22 cellular contexts compared by ENCODE assay signal in genomic region chr17:3697157-3697515, GRCh38. TPM values are rescaled to one million over a fixed set of nuclear protein-coding genes. Genes with fewer than 3 reads are reported as not detected.
A peak's percentile ranks its signal among the peaks of the same experiment; 100 is the strongest.
DNase-seq lines count a peak whose midpoint lies in the region; ATAC-seq and TF ChIP-seq lines count a peak whose summit lies in the region.
"Had no signal": no experiment of that assay in that cellular context is flagged by ENCODE, and none has a peak within 500 bp of the region (broad histone marks: within the 10 kb centered on the region; RNA-seq: fewer than 3 reads in every experiment).

No MANE protein-coding gene starts in this region.

- H3K4me3 Mint-ChIP-seq in CD8-positive, alpha-beta memory T cell = peak overlapping the region in 5 of 7 donors; percentile 26 to 90 (median 55)
- peak overlapping the region; percentile 24 to 46 (median 25) for H3K4me3 Mint-ChIP-seq in T-cell
- peak overlapping the region in 4 of 8 donors; percentile 22 to 64 (median 53) for H3K4me3 Mint-ChIP-seq in CD4-positive, alpha-beta memory T cell

- in situ Hi-C loops in GM13976 (cut with MboI; ENCODE audit: low sequenced_read_pairs, unreplicated experiment) = no loop called here

- H3K4me3 ChIP-seq in CD8-positive, alpha-beta memory T cell (ENCODE audit: low read length) = no peak overlapping the region
- H3K4me3 ChIP-seq in heart right ventricle (peak overlapping the region in 3 of 10 donors; percentile 8 to 62 (median 57)), psoas muscle (peak overlapping the region; percentile 86)
- no peak overlapping the region for H3K4me3 ChIP-seq in CD4-positive, alpha-beta memory T cell (ENCODE audit: low read length in 2 of 2)
- H3K4me3 ChIP-seq: neural progenitor cell, right lobe of liver had no signal

- no peaks in the 10 kb centered on the region for H3K27me3 ChIP-seq in CD8-positive, alpha-beta memory T cell (ENCODE audit: insufficient read depth, low read length, poor library complexity, severe bottlenecking)
- H3K27me3 ChIP-seq in heart right ventricle (peaks cover 0 to 39% (median 24%) of the 10 kb centered on the region in 7 donors), psoas muscle (ENCODE audit: insufficient read depth in 3 of 3, low read length in 2 of 3) (no peaks in the 10 kb centered on the region)
- no peaks in the 10 kb centered on the region for H3K27me3 ChIP-seq in CD4-positive, alpha-beta memory T cell (ENCODE audit: insufficient read depth, low read length)
- H3K27me3 ChIP-seq: brain microvascular endothelial cell, right lobe of liver had no signal

- intact Hi-C loops in heart right ventricle (cut with DNase I) = no loop called here
- intact Hi-C loops in psoas muscle (cut with DNase I) = no loop called here
- intact Hi-C loops in CD4-positive, alpha-beta memory T cell (cut with micrococcal nuclease) = no loop called here

- H3K36me3 Mint-ChIP-seq in CD8-positive, alpha-beta memory T cell = peaks cover 0 to 2% (median 0%) of the 10 kb centered on the region in 3 donors
- H3K36me3 Mint-ChIP-seq in T-cell = no peaks in the 10 kb centered on the region
- H3K36me3 Mint-ChIP-seq in CD4-positive, alpha-beta memory T cell = peaks cover 0 to 3% of the 10 kb centered on the region in 2 donors

- no peak overlapping the region for H3K27ac Mint-ChIP-seq in CD8-positive, alpha-beta memory T cell
- no peak overlapping the region for H3K27ac Mint-ChIP-seq in T-cell
- H3K27ac Mint-ChIP-seq in CD4-positive, alpha-beta memory T cell = peak overlapping the region in 2 of 7 donors; percentile 12 to 43
- H3K27ac Mint-ChIP-seq: neural progenitor cell had no signal

- no peak for DNase-seq in CD8-positive, alpha-beta memory T cell
- DNase-seq in T-cell (no peak), heart right ventricle (no peak), psoas muscle (peak in 1 of 2 donors; percentile 57), GM13976 (ENCODE audit: low spot score) (no peak)
- no peak for DNase-seq in stimulated activated CD4-positive, alpha-beta T cell treated with anti-CD3 and anti-CD28 coated beads, Interleukin-4, amount 100 ng/mL, for 4 hours
- no peak for DNase-seq in CD4-positive, alpha-beta memory T cell
- DNase-seq: activated CD4-positive, alpha-beta T cell treated with anti-CD3 and anti-CD28 coated beads for 48 hours; activated naive CD4-positive, alpha-beta T cell treated with Interleukin-2 at 50 U/mL for 16 hours; activated T-cell treated with anti-CD3 and anti-CD28 coated beads, Interleukin-2, amount 50 U/mL, for 48 hours; brain microvascular endothelial cell; C1 segment of cervical spinal cord; DND-41; foreskin keratinocyte; Karpas-422; midbrain; NCI-H510A; stimulated activated naive CD4-positive, alpha-beta T cell treated with Interleukin-2 at 50 U/mL for 16 hours had no signal

- H3K27me3 Mint-ChIP-seq in CD8-positive, alpha-beta memory T cell = no peaks in the 10 kb centered on the region
- no peaks in the 10 kb centered on the region for H3K27me3 Mint-ChIP-seq in T-cell
- no peaks in the 10 kb centered on the region for H3K27me3 Mint-ChIP-seq in CD4-positive, alpha-beta memory T cell

- TF ChIP-seq CTCF in heart right ventricle (IDR thresholded peaks at IDR 0.05) (no peak), psoas muscle (IDR thresholded peaks at IDR 0.05) (no peak), GM13976 (IDR thresholded peaks at IDR 0.05; ENCODE audit: borderline replicate concordance, control extremely low read depth, extremely low read depth, insufficient read depth, missing control alignments) (no peak)

- H3K4me1 Mint-ChIP-seq in CD8-positive, alpha-beta memory T cell = peaks cover 21 to 37% (median 25%) of the 10 kb centered on the region in 3 donors
- H3K4me1 Mint-ChIP-seq in T-cell = peaks cover 15 to 33% (median 24%) of the 10 kb centered on the region in 3 donors
- peaks cover 8 to 31% (median 20%) of the 10 kb centered on the region in 4 donors for H3K4me1 Mint-ChIP-seq in CD4-positive, alpha-beta memory T cell

- no peaks in the 10 kb centered on the region for H3K36me3 ChIP-seq in CD8-positive, alpha-beta memory T cell (ENCODE audit: insufficient read depth, low read length)
- no peaks in the 10 kb centered on the region for H3K36me3 ChIP-seq in heart right ventricle
- H3K36me3 ChIP-seq in psoas muscle (ENCODE audit: insufficient read depth in 1 of 2, low read depth in 1 of 2) = peaks cover 0 to 12% of the 10 kb centered on the region in 2 donors
- no peaks in the 10 kb centered on the region for H3K36me3 ChIP-seq in CD4-positive, alpha-beta memory T cell (ENCODE audit: insufficient read depth, low read length)
- H3K36me3 ChIP-seq: brain microvascular endothelial cell, neural progenitor cell, right lobe of liver had no signal

- CTCF ChIA-PET in CD8-positive, alpha-beta memory T cell (lab: Charles Lee) = interaction anchor here (1.1 to 2.1 kb wide), 2 partner anchors 11 to 40 kb away, joined by 4 to 9 read pairs; no protein-coding TSS in a partner anchor
- CTCF ChIA-PET in T-cell (lab: Charles Lee) = no interaction called here
- CTCF ChIA-PET in CD4-positive, alpha-beta memory T cell (lab: Charles Lee; ENCODE audit: partially characterized antibody) = interaction anchor here (1.0 to 2.6 kb wide), 3 partner anchors 12 to 41 kb away, joined by 3 to 15 read pairs (median 11); no protein-coding TSS in a partner anchor

- POLR2A ChIA-PET in CD8-positive, alpha-beta memory T cell (lab: Charles Lee) = interaction anchor here (0.9 to 2.0 kb wide), 3 partner anchors 14 to 103 kb away, joined by 3 to 6 read pairs (median 4); partner anchors contain the start of gene ITGAE
- POLR2A ChIA-PET in T-cell (lab: Charles Lee) = no interaction called here
- POLR2A ChIA-PET in CD4-positive, alpha-beta memory T cell (lab: Charles Lee; ENCODE audit: partially characterized antibody) = interaction anchor here (1.6 kb wide), 1 partner anchor 1888 kb away, joined by 3 read pairs; no protein-coding TSS in a partner anchor

- ATAC-seq in T-cell (replicated peaks in 1 of 4) = no peak
- peak in 7 of 8 donors; percentile 4 to 70 (median 21) for ATAC-seq in heart right ventricle
- ATAC-seq in psoas muscle = peak; percentile 31 to 49 (median 46)
- no peak for ATAC-seq in SK-N-SH treated with all-trans-retinoic acid at 6 μM for 48 hours
- ATAC-seq: foreskin keratinocyte, right lobe of liver had no signal

- H3K9me3 Mint-ChIP-seq in CD8-positive, alpha-beta memory T cell = peaks cover 0 to 2% (median 0%) of the 10 kb centered on the region in 5 donors
- no peaks in the 10 kb centered on the region for H3K9me3 Mint-ChIP-seq in T-cell
- no peaks in the 10 kb centered on the region for H3K9me3 Mint-ChIP-seq in CD4-positive, alpha-beta memory T cell

- no peaks in the 10 kb centered on the region for H3K9me3 ChIP-seq in CD8-positive, alpha-beta memory T cell (ENCODE audit: low read length)
- H3K9me3 ChIP-seq in heart right ventricle (peaks cover 0 to 10% (median 0%) of the 10 kb centered on the region in 11 donors), psoas muscle (no peaks in the 10 kb centered on the region)
- no peaks in the 10 kb centered on the region for H3K9me3 ChIP-seq in CD4-positive, alpha-beta memory T cell (ENCODE audit: control insufficient read depth in 1 of 2, low read length in 2 of 2)
- H3K9me3 ChIP-seq: right lobe of liver had no signal

- WGBS in heart right ventricle, 2 donors = 48 to 51% methylated on average over 9 of the region's 9 CpGs
- 36 to 52% (median 41%) methylated on average over 9 of the region's 9 CpGs for WGBS in psoas muscle, 3 donors

- H3K4me1 ChIP-seq in CD8-positive, alpha-beta memory T cell (ENCODE audit: insufficient read depth, low read length) = peaks cover 16% of the 10 kb centered on the region
- peaks cover 0 to 26% (median 18%) of the 10 kb centered on the region in 9 donors for H3K4me1 ChIP-seq in heart right ventricle
- H3K4me1 ChIP-seq in psoas muscle = peaks cover 9% of the 10 kb centered on the region
- peaks cover 20% of the 10 kb centered on the region for H3K4me1 ChIP-seq in CD4-positive, alpha-beta memory T cell (ENCODE audit: insufficient read depth, low read length)
- H3K4me1 ChIP-seq: foreskin keratinocyte had no signal

- no peak overlapping the region for H3K27ac ChIP-seq in CD8-positive, alpha-beta memory T cell (ENCODE audit: low read depth, low read length)
- H3K27ac ChIP-seq in heart right ventricle = peak overlapping the region in 2 of 10 donors; percentile 26 to 65
- H3K27ac ChIP-seq in psoas muscle = peak overlapping the region; percentile 95
- no peak overlapping the region for H3K27ac ChIP-seq in CD4-positive, alpha-beta memory T cell (ENCODE audit: low read depth, low read length)
- H3K27ac ChIP-seq: brain microvascular endothelial cell, foreskin keratinocyte, HL-60, neural progenitor cell, right lobe of liver had no signal

RNA-seq across cellular contexts. Expression of gene P2RX5, which starts 1.2 kb away (rescaled TPM):
- total RNA-seq in CD8-positive, alpha-beta memory T cell = 10 to 100 TPM in 1 of 2 experiments, 1 to 10 TPM in 1; 9.8 to 12.0 TPM
- polyA plus RNA-seq in CD8-positive, alpha-beta memory T cell = 37.4 TPM
- total RNA-seq in T-cell (10 to 100 TPM; 19.6 to 35.6 (median 29.9) TPM), heart right ventricle (10 to 100 TPM in 7 of 10 donors, 1 to 10 TPM in 3; 6.0 to 24.5 (median 11.9) TPM), psoas muscle (10 to 100 TPM; 29.7 to 76.7 (median 35.7) TPM)
- polyA plus RNA-seq in heart right ventricle (10 to 100 TPM; 12.4 to 56.6 TPM), psoas muscle (100 to 1,000 TPM in 1 of 3 donors, 10 to 100 TPM in 2; 15.5 to 138 (median 30.5) TPM)
- total RNA-seq in CD4-positive, alpha-beta memory T cell = 10 to 100 TPM; 13.8 to 16.0 TPM
- polyA plus RNA-seq in CD4-positive, alpha-beta memory T cell = 10 to 100 TPM; 18.8 to 28.9 TPM

RNA-seq across cellular contexts. Expression of gene HASPIN, which starts 26.6 kb away (rescaled TPM):
- 10 to 100 TPM; 16.0 to 16.6 TPM for total RNA-seq in CD8-positive, alpha-beta memory T cell
- 0.09 TPM for polyA plus RNA-seq in CD8-positive, alpha-beta memory T cell
- total RNA-seq in T-cell (1 to 10 TPM in 1 of 5 donors, under 1 TPM in 4; 0.33 to 1.0 (median 0.68) TPM), heart right ventricle (1 to 10 TPM in 1 of 10 donors, under 1 TPM in 9; 0.12 to 1.5 (median 0.23) TPM), psoas muscle (1 to 10 TPM in 2 of 4 donors, under 1 TPM in 2; 0.69 to 2.1 (median 0.92) TPM)
- polyA plus RNA-seq in heart right ventricle (under 1 TPM in 1 of 2 donors, not detected in 1; 0.29 TPM), psoas muscle (1 to 10 TPM in 2 of 3 donors, under 1 TPM in 1; 0.15 to 2.7 (median 1.2) TPM)
- under 1 TPM; 0.28 to 0.41 TPM for total RNA-seq in CD4-positive, alpha-beta memory T cell
- polyA plus RNA-seq in CD4-positive, alpha-beta memory T cell = under 1 TPM in 1 of 2 donors, not detected in 1; 0.29 TPM

RNA-seq across cellular contexts. Expression of gene EMC6, which starts 28.5 kb away (rescaled TPM):
- 100 to 1,000 TPM in 1 of 2 experiments, 10 to 100 TPM in 1; 95.1 to 103 TPM for total RNA-seq in CD8-positive, alpha-beta memory T cell
- polyA plus RNA-seq in CD8-positive, alpha-beta memory T cell = 119 TPM
- total RNA-seq in T-cell (10 to 100 TPM; 22.4 to 36.2 (median 33.6) TPM), heart right ventricle (10 to 100 TPM; 46.0 to 75.0 (median 52.7) TPM), psoas muscle (100 to 1,000 TPM in 1 of 4 donors, 10 to 100 TPM in 3; 91.6 to 135 (median 97.0) TPM)
- polyA plus RNA-seq in heart right ventricle (100 to 1,000 TPM in 1 of 2 donors, 10 to 100 TPM in 1; 80.5 to 203 TPM), psoas muscle (100 to 1,000 TPM; 247 to 270 (median 264) TPM)
- 10 to 100 TPM; 27.8 to 29.4 TPM for total RNA-seq in CD4-positive, alpha-beta memory T cell
- 100 to 1,000 TPM in 1 of 2 donors, 10 to 100 TPM in 1; 75.7 to 104 TPM for polyA plus RNA-seq in CD4-positive, alpha-beta memory T cell

RNA-seq across cellular contexts. Expression of gene TAX1BP3, which starts 28.8 kb away (rescaled TPM):
- total RNA-seq in CD8-positive, alpha-beta memory T cell = 10 to 100 TPM; 23.4 to 26.0 TPM
- 38.9 TPM for polyA plus RNA-seq in CD8-positive, alpha-beta memory T cell
- total RNA-seq in T-cell = 10 to 100 TPM in 3 of 5 donors, 1 to 10 TPM in 2; 9.1 to 15.3 (median 14.6) TPM
- 100 to 1,000 TPM; 147 to 206 (median 176) TPM for total RNA-seq in heart right ventricle
- polyA plus RNA-seq in heart right ventricle = 100 to 1,000 TPM; 134 to 149 TPM
- total RNA-seq in psoas muscle = 10 to 100 TPM; 20.4 to 23.9 (median 22.8) TPM
- polyA plus RNA-seq in psoas muscle = 10 to 100 TPM; 30.3 to 75.7 (median 40.1) TPM
- 10 to 100 TPM; 12.7 to 13.2 TPM for total RNA-seq in CD4-positive, alpha-beta memory T cell
- polyA plus RNA-seq in CD4-positive, alpha-beta memory T cell = 10 to 100 TPM; 28.2 to 32.3 TPM

Comparison
In these comparisons a context has a peak if more than half of its experiments do, and no peak if none do; other contexts are left out.
1. ATAC-seq: peak in heart right ventricle (7 of 8) and psoas muscle (4 of 4); none in T-cell (0 of 4) and SK-N-SH treated with all-trans-retinoic acid at 6 μM for 48 hours (single experiment).
2. RNA of gene HASPIN, which starts 26.6 kb away (total RNA-seq): 16.0 to 16.6 TPM in CD8-positive, alpha-beta memory T cell; 0.69 to 2.1 TPM in psoas muscle, 0.33 to 1.0 TPM in T-cell, 0.28 to 0.41 TPM in CD4-positive, alpha-beta memory T cell and 0.12 to 1.5 TPM in heart right ventricle; every median in the first group is over 4 times any median in the second.
3. CTCF ChIA-PET loops: an anchor here in CD8-positive, alpha-beta memory T cell (1.1 to 2.1 kb wide) and CD4-positive, alpha-beta memory T cell (1.0 to 2.6 kb wide); none called in T-cell.
4. POLR2A ChIA-PET loops: an anchor here in CD8-positive, alpha-beta memory T cell (0.9 to 2.0 kb wide) and CD4-positive, alpha-beta memory T cell (1.6 kb wide); none called in T-cell.